ENCODE assay signal across 8 cellular contexts in the genomic region with DNA sequence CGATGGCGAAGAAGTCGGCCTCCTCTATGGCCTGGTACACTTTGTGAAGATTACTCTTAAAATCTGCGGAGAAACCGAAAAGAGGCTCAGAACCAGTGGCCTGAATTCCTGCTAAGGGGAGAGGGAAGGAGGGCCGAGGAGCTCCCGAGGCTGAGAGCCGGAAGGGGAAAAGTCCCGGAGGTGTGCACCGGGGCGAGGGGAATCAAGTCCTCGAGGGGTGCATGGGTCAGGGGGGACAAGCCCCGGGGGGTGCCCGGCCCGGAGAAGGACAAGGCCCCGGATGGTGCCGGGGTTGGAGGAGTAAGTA. TPM values are rescaled to one million over a fixed set of nuclear protein-coding genes. Genes with fewer than 3 reads are reported as not detected.
DNase-seq lines count a peak whose midpoint lies in the region; ATAC-seq and TF ChIP-seq lines count a peak whose summit lies in the region.

No MANE protein-coding gene starts in this region.

- peaks cover 30% of the 10 kb centered on the region for H3K4me1 Mint-ChIP-seq in chondrocyte (ENCODE audit: low read depth)

- peaks cover 4% of the 10 kb centered on the region for H3K9me3 Mint-ChIP-seq in chondrocyte (ENCODE audit: low read depth)

- H3K27ac Mint-ChIP-seq in chondrocyte (ENCODE audit: unreplicated experiment) = peak overlapping the region; percentile 93

- H3K36me3 Mint-ChIP-seq in chondrocyte (ENCODE audit: low read depth) = peaks cover 11% of the 10 kb centered on the region

- H3K4me3 Mint-ChIP-seq in chondrocyte (ENCODE audit: unreplicated experiment) = peak overlapping the region; percentile 87

- DNase-seq in A172 (ENCODE audit: low spot score) = peak; percentile 7
- peak; percentile 12 for DNase-seq in LHCN-M2 (ENCODE audit: low read depth)
- no peak for DNase-seq in chondrocyte (ENCODE audit: low spot score)
- peak; percentile 6 for DNase-seq in myocyte (ENCODE audit: low read depth)
- DNase-seq in NCI-H510A (lab: John Stamatoyannopoulos, UW) = no peak
- DNase-seq in RPMI8226 = no peak
- DNase-seq in T-helper 9 cell = no peak

- no peaks in the 10 kb centered on the region for H3K27me3 Mint-ChIP-seq in chondrocyte (ENCODE audit: low read depth)

- peak; percentile 2 for ATAC-seq in GM18511 (IDR thresholded peaks at IDR 0.05; ENCODE audit: unreplicated experiment)

- TF ChIP-seq CTCF in chondrocyte (IDR thresholded peaks at IDR 0.05) = no peak

RNA-seq across cellular contexts. Expression of gene PARN, which starts 0.5 kb away (rescaled TPM):
- 64.6 and 86.6 TPM in 2 replicates for total RNA-seq in A172 (2014; rRNA removed; shearing (Covaris generic))
- total RNA-seq in LHCN-M2 (2014; rRNA removed) (29.8 and 41.6 TPM in 2 replicates), chondrocyte (24.1 to 25.3 TPM (median 24.9 TPM) in 3 replicates), myocyte (30.0 and 33.3 TPM in 2 replicates)
- 16.8 TPM for polyA plus RNA-seq in LHCN-M2 (2012)
- 25.0 TPM for polyA plus RNA-seq in myocyte (2012)

RNA-seq across cellular contexts. Expression of gene BFAR, which starts 3.2 kb away (rescaled TPM):
- total RNA-seq in A172 (2014; rRNA removed; shearing (Covaris generic)) = 94.3 and 146 TPM in 2 replicates
- total RNA-seq in LHCN-M2 (2014; rRNA removed) = 61.4 and 63.5 TPM in 2 replicates
- polyA plus RNA-seq in LHCN-M2 (2012) = 43.4 TPM
- total RNA-seq in chondrocyte = 54.7 to 74.4 TPM (median 67.7 TPM) in 3 replicates
- 47.6 and 72.3 TPM in 2 replicates for total RNA-seq in myocyte
- 49.8 TPM for polyA plus RNA-seq in myocyte (2012)

Comparison
In these comparisons a context has a peak if more than half of its experiments do, and no peak if none do; other contexts are left out.
1. DNase-seq: peak in A172 (single experiment), LHCN-M2 (single experiment) and myocyte (single experiment); none in chondrocyte (single experiment), NCI-H510A (single experiment), RPMI8226 (single experiment) and T-helper 9 cell (single experiment).